ENCODE assay signal across 16 cellular contexts in the genomic region with DNA sequence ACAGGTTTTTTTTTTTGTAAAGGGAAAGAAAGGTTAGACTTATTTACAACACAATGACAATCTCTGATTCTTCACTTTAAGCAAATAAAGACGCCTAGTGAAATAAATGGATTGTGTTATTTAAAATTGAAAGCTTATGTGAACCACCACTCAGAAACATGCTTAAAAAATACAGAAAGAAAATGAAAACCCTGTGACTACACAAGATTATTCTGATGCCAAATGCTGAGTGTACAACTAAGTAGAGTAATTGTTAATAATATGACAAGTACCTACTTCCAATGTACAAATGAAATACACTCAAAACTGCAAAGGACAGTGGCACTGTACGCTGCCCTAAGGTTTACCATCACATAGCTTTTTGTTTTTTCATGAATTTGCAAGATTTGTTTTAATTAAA. TPM values are rescaled to one million over a fixed set of nuclear protein-coding genes. Genes with fewer than 3 reads are reported as not detected.
"Had no signal": no experiment of that assay in that cellular context is flagged by ENCODE, and none has a peak within 500 bp of the region (broad histone marks: within the 10 kb centered on the region; RNA-seq: fewer than 3 reads in every experiment).

No MANE protein-coding gene starts in this region.

- H3K27ac ChIP-seq: heart left ventricle, upper lobe of left lung had no signal

- H3K4me3 Mint-ChIP-seq: activated CD4-positive, alpha-beta memory T cell treated with anti-CD3 and anti-CD28 coated beads, Interleukin-2, amount 10 ng/mL, durations not matched to agents 7 days and 5 days; activated CD8-positive, alpha-beta memory T cell treated with anti-CD3 and anti-CD28 coated beads, Interleukin-2, amount 10 ng/mL, durations not matched to agents 7 days and 5 days; activated naive CD8-positive, alpha-beta T cell; natural killer cell treated with Interleukin-12 subunit alpha and Interleukin-12 subunit beta and Interleukin-15 and Interleukin-18, amount 100 ng/mL, for 72 hours had no signal

- H3K4me1 ChIP-seq: body of pancreas had no signal

- H3K4me3 ChIP-seq: body of pancreas, heart left ventricle, upper lobe of left lung had no signal

- ATAC-seq: activated CD8-positive, alpha-beta memory T cell treated with anti-CD3 and anti-CD28 coated beads, Interleukin-2, amount 10 ng/mL, durations not matched to agents 7 days and 5 days; natural killer cell treated with Interleukin-12 subunit alpha and Interleukin-12 subunit beta and Interleukin-15 and Interleukin-18, amount 100 ng/mL, for 72 hours had no signal

- H3K27ac Mint-ChIP-seq: activated CD4-positive, alpha-beta memory T cell treated with anti-CD3 and anti-CD28 coated beads, Interleukin-2, amount 10 ng/mL, durations not matched to agents 7 days and 5 days; activated CD8-positive, alpha-beta memory T cell treated with anti-CD3 and anti-CD28 coated beads, Interleukin-2, amount 10 ng/mL, durations not matched to agents 7 days and 5 days; activated naive CD8-positive, alpha-beta T cell; natural killer cell treated with Interleukin-12 subunit alpha and Interleukin-12 subunit beta and Interleukin-15 and Interleukin-18, amount 100 ng/mL, for 72 hours had no signal

- H3K36me3 ChIP-seq: heart left ventricle, upper lobe of left lung had no signal

- H3K9me3 ChIP-seq: body of pancreas, heart left ventricle, upper lobe of left lung had no signal

- H3K4me1 Mint-ChIP-seq: activated CD4-positive, alpha-beta memory T cell treated with anti-CD3 and anti-CD28 coated beads, Interleukin-2, amount 10 ng/mL, durations not matched to agents 7 days and 5 days; activated CD8-positive, alpha-beta memory T cell treated with anti-CD3 and anti-CD28 coated beads, Interleukin-2, amount 10 ng/mL, durations not matched to agents 7 days and 5 days had no signal

- DNase-seq: activated CD4-positive, alpha-beta memory T cell treated with anti-CD3 and anti-CD28 coated beads, Interleukin-2, amount 10 ng/mL, durations not matched to agents 7 days and 5 days; activated CD4-positive, alpha-beta T cell treated with anti-CD3 and anti-CD28 coated beads for 48 hours; activated CD4-positive, CD25-positive, alpha-beta regulatory T cell; activated CD8-positive, alpha-beta memory T cell treated with anti-CD3 and anti-CD28 coated beads, Interleukin-2, amount 10 ng/mL, durations not matched to agents 7 days and 5 days; central memory CD4-positive, alpha-beta T cell; retina; stimulated activated CD4-positive, alpha-beta T cell treated with anti-CD3 and anti-CD28 coated beads, Interleukin-1b, Interleukin-23, amount 100 ng/mL, for 48 hours; stimulated activated CD8-positive, alpha-beta memory T cell treated with anti-CD3 and anti-CD28 coated beads, Interleukin-4, amount 100 ng/mL, for 48 hours; stimulated activated naive CD4-positive, alpha-beta T cell treated with Interleukin-2 at 50 U/mL for 16 hours; T1000 had no signal

- H3K27me3 ChIP-seq: body of pancreas, heart left ventricle, upper lobe of left lung had no signal

- H3K36me3 Mint-ChIP-seq: activated CD8-positive, alpha-beta memory T cell treated with anti-CD3 and anti-CD28 coated beads, Interleukin-2, amount 10 ng/mL, durations not matched to agents 7 days and 5 days; activated naive CD8-positive, alpha-beta T cell; natural killer cell treated with Interleukin-12 subunit alpha and Interleukin-12 subunit beta and Interleukin-15 and Interleukin-18, amount 100 ng/mL, for 72 hours had no signal

- H3K9me3 Mint-ChIP-seq: activated CD4-positive, alpha-beta memory T cell treated with anti-CD3 and anti-CD28 coated beads, Interleukin-2, amount 10 ng/mL, durations not matched to agents 7 days and 5 days; natural killer cell treated with Interleukin-12 subunit alpha and Interleukin-12 subunit beta and Interleukin-15 and Interleukin-18, amount 100 ng/mL, for 72 hours had no signal

- H3K27me3 Mint-ChIP-seq: activated CD4-positive, alpha-beta memory T cell treated with anti-CD3 and anti-CD28 coated beads, Interleukin-2, amount 10 ng/mL, durations not matched to agents 7 days and 5 days; activated CD8-positive, alpha-beta memory T cell treated with anti-CD3 and anti-CD28 coated beads, Interleukin-2, amount 10 ng/mL, durations not matched to agents 7 days and 5 days had no signal

RNA-seq across cellular contexts. Expression of a gene that starts 1.0 kb away (rescaled TPM):
- total RNA-seq: activated CD4-positive, alpha-beta memory T cell treated with anti-CD3 and anti-CD28 coated beads, Interleukin-2, amount 10 ng/mL, durations not matched to agents 7 days and 5 days; activated CD8-positive, alpha-beta memory T cell treated with anti-CD3 and anti-CD28 coated beads, Interleukin-2, amount 10 ng/mL, durations not matched to agents 7 days and 5 days; body of pancreas; heart left ventricle; natural killer cell treated with Interleukin-12 subunit alpha and Interleukin-12 subunit beta and Interleukin-15 and Interleukin-18, amount 100 ng/mL, for 72 hours; T-helper 1 cell treated with Interleukin-12 subunit alpha and Interleukin-12 subunit beta and Interleukin-4 antibody, amounts not matched to agents 30 ng/mL and 1 ng/mL, for 36 hours had no signal
- polyA plus RNA-seq: heart left ventricle had no signal
